ENCODE assay signal across 8 cellular contexts in genomic region chr3:160225181-160226025, GRCh38. TPM values are rescaled to one million over a fixed set of nuclear protein-coding genes. Genes with fewer than 3 reads are reported as not detected.
DNase-seq lines count a peak whose midpoint lies in the region; ATAC-seq and TF ChIP-seq lines count a peak whose summit lies in the region.

TSS of gene C3orf80 (plus strand) at chr3:160225422. CDS start at chr3:160225636, 214 bp downstream.

- peak; percentile 17 for DNase-seq in GM04504 (ENCODE audit: low read depth)
- DNase-seq in HuH-7.5 (ENCODE audit: low spot score): peak; percentile 45
- peak; percentile 52 for DNase-seq in RWPE2 (ENCODE audit: low spot score)
- peak; percentile 67 for DNase-seq in adipocyte (ENCODE audit: low read depth)
- peak; percentile 62 to 86 (median 80) for DNase-seq in right cardiac atrium
- DNase-seq in putamen (ENCODE audit: low spot score): peak; percentile 24
- DNase-seq in NCI-H446 treated with DMSO at 0.1 percent for 48 hours (lab: John Stamatoyannopoulos, UW): no peak

- H3K9me3 ChIP-seq in RWPE2 (ENCODE audit: severe bottlenecking) (no peaks in the 10 kb centered on the region), adipocyte (ENCODE audit: control insufficient read depth, low read length) (no peaks in the 10 kb centered on the region), right cardiac atrium (ENCODE audit: control insufficient read depth, low read length) (no peaks in the 10 kb centered on the region)

- H3K4me3 ChIP-seq in RWPE2 (ENCODE audit: severe bottlenecking): peak within 1 kb of the TSS; percentile 41
- peak within 1 kb of the TSS; percentile 82 for H3K4me3 ChIP-seq in adipocyte (ENCODE audit: low read length)
- peak within 1 kb of the TSS; percentile 54 for H3K4me3 ChIP-seq in right cardiac atrium (ENCODE audit: low read length)

- TF ChIP-seq CTCF in RWPE2 (IDR thresholded peaks at IDR 0.05; ENCODE audit: poor library complexity, severe bottlenecking): peak; percentile 48

- H3K9ac ChIP-seq in adipocyte (ENCODE audit: low read length): peak within 1 kb of the TSS; percentile 21

- H3K27me3 ChIP-seq in RWPE2 (ENCODE audit: insufficient read depth, poor library complexity, severe bottlenecking) (peaks cover 67% of the 10 kb centered on the region), adipocyte (replicated peaks; ENCODE audit: control insufficient read depth, insufficient read depth, low read length) (peaks cover 21% of the 10 kb centered on the region), right cardiac atrium (ENCODE audit: control insufficient read depth, insufficient read depth) (no peaks in the 10 kb centered on the region)

- no peaks in the 10 kb centered on the region for H3K36me3 ChIP-seq in RWPE2 (ENCODE audit: low read depth)
- no peaks in the 10 kb centered on the region for H3K36me3 ChIP-seq in adipocyte (ENCODE audit: control insufficient read depth, insufficient read depth, low read length, severe bottlenecking)

- H3K4me1 ChIP-seq in RWPE2 (ENCODE audit: insufficient read depth, poor library complexity, severe bottlenecking) (no peaks in the 10 kb centered on the region), adipocyte (ENCODE audit: control insufficient read depth, insufficient read depth, low read length) (peaks cover 3% of the 10 kb centered on the region), right cardiac atrium (ENCODE audit: control insufficient read depth, insufficient read depth, low read length) (peaks cover 2% of the 10 kb centered on the region)

- peak; percentile 73 for ATAC-seq in GM21786 (IDR thresholded peaks at IDR 0.05; ENCODE audit: unreplicated experiment)
- peak; percentile 83 for ATAC-seq in RWPE2 (ENCODE audit: low read depth)
- peak; percentile 85 to 88 for ATAC-seq in right cardiac atrium

- intact Hi-C loops in right cardiac atrium (cut with DNase I): no loop called here

- WGBS in right cardiac atrium: under 1% methylated on average over 103 of the region's 103 CpGs

- H3K27ac ChIP-seq in RWPE2 (ENCODE audit: poor library complexity, severe bottlenecking) (no peak within 1 kb of the TSS), right cardiac atrium (ENCODE audit: low read length) (no peak within 1 kb of the TSS)

RNA-seq across cellular contexts. Expression of gene C3orf80, which starts in this region (rescaled TPM):
- total RNA-seq in right cardiac atrium: under 1 TPM; 0.20 to 0.76 (median 0.56) TPM
- polyA plus RNA-seq in right cardiac atrium: 0.16 TPM

Comparison
In these comparisons a context has a peak if more than half of its experiments do, and no peak if none do; other contexts are left out.
1. Peak in DNase-seq, ATAC-seq and H3K4me3 ChIP-seq in right cardiac atrium; RNA of the gene not detected or under 1 TPM.